ENCODE assay signal across 8 cellular contexts in genomic region chr9:131393622-131394463, GRCh38. TPM values are rescaled to one million over a fixed set of nuclear protein-coding genes. Genes with fewer than 3 reads are reported as not detected.
DNase-seq lines count a peak whose midpoint lies in the region; ATAC-seq and TF ChIP-seq lines count a peak whose summit lies in the region.

Gene PRRC2B, plus strand, starts transcription at chr9:131394086. Its CDS starts 36,059 bp downstream, at chr9:131430145.

- peak within 1 kb of the TSS; percentile 83 for H3K4me3 Mint-ChIP-seq in Calu3 (ENCODE audit: low read depth, unreplicated experiment)
- peak within 1 kb of the TSS; percentile 89 for H3K4me3 Mint-ChIP-seq in activated naive CD4-positive, alpha-beta T cell treated with anti-CD3 and anti-CD28 coated beads for 36 hours

- no peaks in the 10 kb centered on the region for H3K9me3 Mint-ChIP-seq in Calu3 (ENCODE audit: low read depth, unreplicated experiment)
- H3K9me3 Mint-ChIP-seq in activated naive CD4-positive, alpha-beta T cell treated with anti-CD3 and anti-CD28 coated beads for 36 hours = no peaks in the 10 kb centered on the region

- intact Hi-C loops in Calu3 (cut with micrococcal nuclease; ENCODE audit: unreplicated experiment) = no loop called here
- intact Hi-C loops in activated naive CD4-positive, alpha-beta T cell treated with anti-CD3 and anti-CD28 coated beads for 36 hours (cut with micrococcal nuclease) = loop anchor here (1.0 to 10.0 kb wide), 6 partner anchors 17 to 961 kb away; partner anchors contain the start of genes MED27 and SETX

- H3K9me3 ChIP-seq in KOPT-K1 (ENCODE audit: insufficient read depth, low read length, poor library complexity, severe bottlenecking) (no peaks in the 10 kb centered on the region), SJSA1 (replicated peaks) (no peaks in the 10 kb centered on the region), gastroesophageal sphincter (no peaks in the 10 kb centered on the region), neuronal stem cell (replicated peaks in 1 of 2; ENCODE audit: control insufficient read depth in 2 of 2, insufficient read depth in 1 of 2, low read depth in 1 of 2, low read length in 2 of 2) (no peaks in the 10 kb centered on the region)

- TF ChIP-seq CTCF in Calu3 (IDR thresholded peaks at IDR 0.05; ENCODE audit: unreplicated experiment) (peak; percentile 60), gastroesophageal sphincter (IDR thresholded peaks at IDR 0.05) (peak; percentile 32 to 77 (median 50)), subcutaneous adipose tissue (IDR thresholded peaks at IDR 0.05; ENCODE audit: low read depth) (no peak)

- H3K36me3 ChIP-seq in KOPT-K1 (ENCODE audit: insufficient read depth, low read length) (no peaks in the 10 kb centered on the region; the same call in 1 of the 2 replicates), SJSA1 (peaks cover 24% of the 10 kb centered on the region), gastroesophageal sphincter (no peaks in the 10 kb centered on the region), neuronal stem cell (replicated peaks in 1 of 2; ENCODE audit: control insufficient read depth in 2 of 2, insufficient read depth in 2 of 2, low read length in 2 of 2) (peaks cover 6 to 26% of the 10 kb centered on the region in 2 donors)

- H2BK120ac ChIP-seq in neuronal stem cell (ENCODE audit: low read depth, low read length) = peak within 1 kb of the TSS; percentile 65

- H3K79me1 ChIP-seq in neuronal stem cell (ENCODE audit: low read depth, low read length) = no peaks in the 10 kb centered on the region

- peak within 1 kb of the TSS; percentile 75 for H3K27ac Mint-ChIP-seq in Calu3 (ENCODE audit: unreplicated experiment)
- peak within 1 kb of the TSS; percentile 93 for H3K27ac Mint-ChIP-seq in activated naive CD4-positive, alpha-beta T cell treated with anti-CD3 and anti-CD28 coated beads for 36 hours

- H3K4me1 ChIP-seq in SJSA1 (replicated peaks) = peaks cover 37% of the 10 kb centered on the region
- peaks cover 16 to 48% (median 24%) of the 10 kb centered on the region in 3 donors for H3K4me1 ChIP-seq in gastroesophageal sphincter
- peaks cover 19 to 35% of the 10 kb centered on the region in 2 donors for H3K4me1 ChIP-seq in neuronal stem cell (ENCODE audit: control insufficient read depth in 2 of 2, insufficient read depth in 1 of 2, low read depth in 1 of 2, low read length in 2 of 2)

- DNase-seq in Calu3 = peak; percentile 83
- peak; percentile 40 to 80 for DNase-seq in SJSA1 (ENCODE audit: low read depth in 1 of 2, low spot score in 2 of 2)
- DNase-seq in activated naive CD4-positive, alpha-beta T cell treated with anti-CD3 and anti-CD28 coated beads for 36 hours = peak; percentile 87
- peak; percentile 94 for DNase-seq in neuronal stem cell (ENCODE audit: low spot score)

- no peak within 1 kb of the TSS for H4K8ac ChIP-seq in neuronal stem cell (ENCODE audit: low read depth, low read length)

- TF ChIP-seq EP300 in gastroesophageal sphincter (IDR thresholded peaks at IDR 0.05) = no peak

- H3K36me3 Mint-ChIP-seq in Calu3 (ENCODE audit: insufficient read depth, unreplicated experiment) = peaks cover 26% of the 10 kb centered on the region
- peaks cover 14% of the 10 kb centered on the region for H3K36me3 Mint-ChIP-seq in activated naive CD4-positive, alpha-beta T cell treated with anti-CD3 and anti-CD28 coated beads for 36 hours (ENCODE audit: low read depth)

- peak within 1 kb of the TSS; percentile 73 for H3K9ac ChIP-seq in neuronal stem cell (ENCODE audit: low read depth, low read length, poor library complexity)

- H3K27me3 Mint-ChIP-seq in Calu3 (ENCODE audit: unreplicated experiment) = no peaks in the 10 kb centered on the region
- no peaks in the 10 kb centered on the region for H3K27me3 Mint-ChIP-seq in activated naive CD4-positive, alpha-beta T cell treated with anti-CD3 and anti-CD28 coated beads for 36 hours (ENCODE audit: low read depth)

- no peak within 1 kb of the TSS for H2BK15ac ChIP-seq in neuronal stem cell (ENCODE audit: low read length)

- BruUV-seq in Calu3 (replicated peaks; lab: Mats Ljungman, UMichigan) = no TSS peak

- peak within 1 kb of the TSS; percentile 51 for H3K4me2 ChIP-seq in neuronal stem cell (ENCODE audit: insufficient read depth, low read length, poor library complexity, severe bottlenecking)

- peaks cover 27% of the 10 kb centered on the region for H3K4me1 Mint-ChIP-seq in Calu3 (ENCODE audit: low read depth, unreplicated experiment)
- peaks cover 43% of the 10 kb centered on the region for H3K4me1 Mint-ChIP-seq in activated naive CD4-positive, alpha-beta T cell treated with anti-CD3 and anti-CD28 coated beads for 36 hours (ENCODE audit: low read depth)

- H3K23ac ChIP-seq in neuronal stem cell (ENCODE audit: low read depth, low read length, poor library complexity) = peak within 1 kb of the TSS; percentile 92

- ATAC-seq in GM21447 (IDR thresholded peaks at IDR 0.05; ENCODE audit: unreplicated experiment) (peak; percentile 38), gastroesophageal sphincter (peak; percentile 84)

- H3K14ac ChIP-seq in neuronal stem cell (ENCODE audit: low read length) = no peak within 1 kb of the TSS

- H3K4ac ChIP-seq in neuronal stem cell (ENCODE audit: low read length) = no peak within 1 kb of the TSS

- WGBS in gastroesophageal sphincter (ENCODE audit: low coverage in 1 of 2), 2 donors = 0% methylated on average over 6 to 7 of the region's 114 CpGs
- WGBS in neuronal stem cell (ENCODE audit: extremely low coverage in 2 of 2, insufficient read length in 2 of 2, insufficient replicate concordance in 1 of 2), 2 donors = no CpG with 5 or more reads among the region's 114 CpGs

- H2BK5ac ChIP-seq in neuronal stem cell (ENCODE audit: low read length) = peak within 1 kb of the TSS; percentile 42

- CTCF ChIA-PET in Calu3 (lab: Charles Lee) = no interaction called here
- CTCF ChIA-PET in activated naive CD4-positive, alpha-beta T cell treated with anti-CD3 and anti-CD28 coated beads for 36 hours (lab: Charles Lee) = no interaction called here

- peak within 1 kb of the TSS; percentile 80 for H2AFZ ChIP-seq in neuronal stem cell (ENCODE audit: low read length)

- peak within 1 kb of the TSS; percentile 97 for H3K4me3 ChIP-seq in SJSA1
- peak within 1 kb of the TSS; percentile 58 to 91 for H3K4me3 ChIP-seq in gastroesophageal sphincter
- peak within 1 kb of the TSS; percentile 61 to 89 for H3K4me3 ChIP-seq in neuronal stem cell (ENCODE audit: low read length in 2 of 2)

- TF ChIP-seq POLR2A in gastroesophageal sphincter (IDR thresholded peaks at IDR 0.05) = peak; percentile 59 to 60

- H3K18ac ChIP-seq in neuronal stem cell (ENCODE audit: low read length) = peak within 1 kb of the TSS; percentile 89

- H3K27me3 ChIP-seq in SJSA1 (replicated peaks) (no peaks in the 10 kb centered on the region), gastroesophageal sphincter (no peaks in the 10 kb centered on the region), neuronal stem cell (ENCODE audit: control insufficient read depth in 3 of 3, insufficient read depth in 3 of 3, low read depth in 1 of 3, low read length in 3 of 3) (no peaks in the 10 kb centered on the region)

- peak within 1 kb of the TSS; percentile 70 for H3K27ac ChIP-seq in KOPT-K1 (ENCODE audit: low read depth, low read length, poor library complexity, severe bottlenecking)
- peak within 1 kb of the TSS; percentile 95 for H3K27ac ChIP-seq in SJSA1
- peak within 1 kb of the TSS; percentile 91 to 100 (median 96) for H3K27ac ChIP-seq in gastroesophageal sphincter
- H3K27ac ChIP-seq in neuronal stem cell (replicated peaks; ENCODE audit: low read length) = peak within 1 kb of the TSS; percentile 83

- no peak within 1 kb of the TSS for H4K91ac ChIP-seq in neuronal stem cell (ENCODE audit: low read depth, low read length, poor library complexity)

- H2BK12ac ChIP-seq in neuronal stem cell (ENCODE audit: low read length) = no peak within 1 kb of the TSS

- H2AK5ac ChIP-seq in neuronal stem cell (ENCODE audit: low read depth, low read length) = peak within 1 kb of the TSS; percentile 84

RNA-seq across cellular contexts. Expression of gene PRRC2B, which starts in this region (rescaled TPM):
- 137 and 143 TPM in 2 replicates for total RNA-seq in Calu3 (2022)
- 38.4 and 41.1 TPM in 2 replicates for total RNA-seq in SJSA1 (2014; rRNA removed; shearing (Covaris generic))
- 100 to 1,000 TPM; 157 to 171 TPM for total RNA-seq in activated naive CD4-positive, alpha-beta T cell treated with anti-CD3 and anti-CD28 coated beads for 36 hours
- total RNA-seq in gastroesophageal sphincter = 100 to 1,000 TPM; 102 to 198 (median 108) TPM
- 108 TPM for polyA plus RNA-seq in neuronal stem cell (2013, experiment 1 of 2)
- 114 TPM for polyA plus RNA-seq in neuronal stem cell (2013, experiment 2 of 2)
- 100 to 1,000 TPM in 1 of 4 donors, 10 to 100 TPM in 3; 59.0 to 138 (median 81.8) TPM for total RNA-seq in subcutaneous adipose tissue

Comparison
In these comparisons a context has a peak if more than half of its experiments do, and no peak if none do; other contexts are left out.
1. Peak in every context shown above with its lines: DNase-seq, ATAC-seq, H3K4me3 ChIP-seq and H3K27ac ChIP-seq.